In the genomic region with DNA sequence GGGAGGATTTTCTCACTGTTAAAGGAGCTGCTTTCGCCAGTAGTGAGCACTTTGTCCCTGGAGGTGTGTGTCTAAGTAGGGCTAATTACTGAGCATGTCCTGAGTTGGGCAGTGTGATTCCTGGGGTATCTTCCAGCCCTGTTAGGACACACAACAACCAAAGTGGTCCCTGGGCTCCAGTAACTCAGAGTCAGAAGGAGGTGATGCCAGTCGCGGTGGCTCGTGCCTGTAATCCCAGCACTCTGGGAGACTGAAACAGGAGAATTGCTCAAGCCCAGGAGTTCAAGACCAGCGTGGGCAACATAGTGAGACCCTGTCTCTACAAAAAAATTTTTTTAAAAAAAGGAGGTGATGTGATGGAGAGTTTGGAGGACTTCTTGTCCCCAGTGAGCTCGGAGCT, we compare ENCODE assay signal across 22 cellular contexts. TPM values are rescaled to one million over a fixed set of nuclear protein-coding genes. Genes with fewer than 3 reads are reported as not detected.
DNase-seq lines count a peak whose midpoint lies in the region; ATAC-seq, FAIRE-seq and TF ChIP-seq lines count a peak whose summit lies in the region.
"Had no signal": no experiment of that assay in that cellular context is flagged by ENCODE, and none has a peak within 500 bp of the region (broad histone marks: within the 10 kb centered on the region; RNA-seq: fewer than 3 reads in every experiment).

No MANE protein-coding gene starts in this region.

- no peaks in the 10 kb centered on the region for H3K79me2 ChIP-seq in PC-3 (ENCODE audit: low read length)

- DNase-seq in activated T-cell treated with anti-CD3 and anti-CD28 coated beads, Interleukin-2, amount 50 U/mL, for 72 hours = no peak
- DNase-seq in activated T-cell treated with anti-CD3 and anti-CD28 coated beads, Interleukin-2, amount 50 U/mL, for 4 hours = no peak
- no peak for DNase-seq in CD8-positive, alpha-beta T cell
- peak; percentile 64 for DNase-seq in coronary artery (ENCODE audit: low spot score)
- peak; percentile 26 for DNase-seq in sigmoid colon
- DNase-seq in H54 (ENCODE audit: insufficient read length, low spot score) = no peak
- no peak for DNase-seq in glomerular visceral epithelial cell (ENCODE audit: extremely low spot score)
- DNase-seq in PC-3 = no peak
- DNase-seq: COR-L47, GDM1, NCI-H1436, NCI-H1930, NCI-H345, NCI-H524 treated with DMSO at 0.1 percent for 48 hours, PC-9 had no signal

- H3K9me3 Mint-ChIP-seq in activated T-cell treated with anti-CD3 and anti-CD28 coated beads, Interleukin-2, amount 50 U/mL, for 72 hours = no peaks in the 10 kb centered on the region
- no peaks in the 10 kb centered on the region for H3K9me3 Mint-ChIP-seq in activated T-cell treated with anti-CD3 and anti-CD28 coated beads, Interleukin-2, amount 50 U/mL, for 4 hours
- no peaks in the 10 kb centered on the region for H3K9me3 Mint-ChIP-seq in CD8-positive, alpha-beta T cell

- peaks cover 20% of the 10 kb centered on the region for H3K36me3 ChIP-seq in CD8-positive, alpha-beta T cell (ENCODE audit: insufficient read depth, low read length)
- peaks cover 28 to 62% (median 38%) of the 10 kb centered on the region in 4 donors for H3K36me3 ChIP-seq in sigmoid colon
- H3K36me3 ChIP-seq in PC-3 (ENCODE audit: low read depth, low read length) = no peaks in the 10 kb centered on the region

- H4K20me1 ChIP-seq in PC-3 (ENCODE audit: low read length) = no peaks in the 10 kb centered on the region

- H3K4me1 ChIP-seq in CD8-positive, alpha-beta T cell (ENCODE audit: insufficient read depth, low read length) = no peaks in the 10 kb centered on the region
- H3K4me1 ChIP-seq in sigmoid colon (peaks cover 0 to 32% (median 26%) of the 10 kb centered on the region in 4 donors), PC-3 (ENCODE audit: insufficient read depth, low read length) (no peaks in the 10 kb centered on the region)
- H3K4me1 ChIP-seq: HAP-1 had no signal

- peaks cover 2 to 3% of the 10 kb centered on the region in 2 donors for H3K36me3 Mint-ChIP-seq in activated T-cell treated with anti-CD3 and anti-CD28 coated beads, Interleukin-2, amount 50 U/mL, for 72 hours (ENCODE audit: insufficient read depth in 2 of 2)
- H3K36me3 Mint-ChIP-seq in activated T-cell treated with anti-CD3 and anti-CD28 coated beads, Interleukin-2, amount 50 U/mL, for 4 hours (ENCODE audit: insufficient read depth) = peaks cover 27% of the 10 kb centered on the region
- H3K36me3 Mint-ChIP-seq in CD8-positive, alpha-beta T cell = peaks cover 74% of the 10 kb centered on the region

- no peaks in the 10 kb centered on the region for H3K27me3 ChIP-seq in CD8-positive, alpha-beta T cell (ENCODE audit: insufficient read depth, low read length)
- H3K27me3 ChIP-seq in sigmoid colon (no peaks in the 10 kb centered on the region), PC-3 (ENCODE audit: low read length) (no peaks in the 10 kb centered on the region)
- H3K27me3 ChIP-seq: BLaER1 treated with 17β-estradiol and CSF1 and Interleukin-3, amounts not matched to agents 10 nM and 100 nM had no signal

- no peaks in the 10 kb centered on the region for H3K9me3 ChIP-seq in CD8-positive, alpha-beta T cell (ENCODE audit: low read length)
- H3K9me3 ChIP-seq in sigmoid colon (no peaks in the 10 kb centered on the region), PC-3 (ENCODE audit: low read length) (no peaks in the 10 kb centered on the region)
- H3K9me3 ChIP-seq: BLaER1 treated with 17β-estradiol and CSF1 and Interleukin-3, amounts not matched to agents 10 nM and 100 nM; HAP-1 had no signal

- BruUV-seq in PC-3 (replicated peaks; lab: Mats Ljungman, UMichigan) = no TSS peak

- H3K27ac ChIP-seq in CD8-positive, alpha-beta T cell (ENCODE audit: low read depth, low read length) = no peak overlapping the region
- H3K27ac ChIP-seq in coronary artery (no peak overlapping the region), sigmoid colon (no peak overlapping the region), PC-3 (ENCODE audit: low read length) (no peak overlapping the region)
- H3K27ac ChIP-seq: KMS-11, PC-9, RWPE1 had no signal

- H3K4me2 ChIP-seq in PC-3 (ENCODE audit: low read length) = no peak overlapping the region
- H3K4me2 ChIP-seq: KMS-11, PC-9 had no signal

- TF ChIP-seq CTCF in CD8-positive, alpha-beta T cell (IDR thresholded peaks at IDR 0.05) = no peak
- TF ChIP-seq CTCF in coronary artery (IDR thresholded peaks at IDR 0.05) (no peak), sigmoid colon (IDR thresholded peaks at IDR 0.05) (no peak), PC-3 (conservative IDR thresholded peaks at IDR 0.05; ENCODE audit: low read depth, low read length) (no peak)

- no peaks in the 10 kb centered on the region for H3K27me3 Mint-ChIP-seq in activated T-cell treated with anti-CD3 and anti-CD28 coated beads, Interleukin-2, amount 50 U/mL, for 72 hours (ENCODE audit: low read depth)
- no peaks in the 10 kb centered on the region for H3K27me3 Mint-ChIP-seq in activated T-cell treated with anti-CD3 and anti-CD28 coated beads, Interleukin-2, amount 50 U/mL, for 4 hours (ENCODE audit: low read depth)
- no peaks in the 10 kb centered on the region for H3K27me3 Mint-ChIP-seq in CD8-positive, alpha-beta T cell (ENCODE audit: low read depth)

- intact Hi-C loops in CD8-positive, alpha-beta T cell (cut with DNase I, micrococcal nuclease) = loop anchor here in 1 of 2 experiments (5.0 kb wide), 1 partner anchor 60 kb away; no protein-coding TSS in a partner anchor
- intact Hi-C loops in sigmoid colon (cut with DNase I) = no loop called here
- intact Hi-C loops in PC-3 (cut with micrococcal nuclease) = no loop called here

- ATAC-seq in activated T-cell treated with anti-CD3 and anti-CD28 coated beads, Interleukin-2, amount 50 U/mL, for 72 hours (replicated peaks in 1 of 2) = no peak
- no peak for ATAC-seq in activated T-cell treated with anti-CD3 and anti-CD28 coated beads, Interleukin-2, amount 50 U/mL, for 4 hours
- ATAC-seq in CD8-positive, alpha-beta T cell = no peak
- ATAC-seq in PC-3 = no peak

- H3K27ac Mint-ChIP-seq in activated T-cell treated with anti-CD3 and anti-CD28 coated beads, Interleukin-2, amount 50 U/mL, for 72 hours = peak overlapping the region; percentile 13
- H3K27ac Mint-ChIP-seq in CD8-positive, alpha-beta T cell = peak overlapping the region; percentile 11

- WGBS in sigmoid colon, 2 donors = 96 to 98% methylated on average over 6 of the region's 6 CpGs

- H3K4me3 Mint-ChIP-seq in activated T-cell treated with anti-CD3 and anti-CD28 coated beads, Interleukin-2, amount 50 U/mL, for 72 hours = no peak overlapping the region
- H3K4me3 Mint-ChIP-seq in activated T-cell treated with anti-CD3 and anti-CD28 coated beads, Interleukin-2, amount 50 U/mL, for 4 hours = no peak overlapping the region
- H3K4me3 Mint-ChIP-seq in CD8-positive, alpha-beta T cell = no peak overlapping the region

- no peak overlapping the region for H3K9ac ChIP-seq in PC-3 (ENCODE audit: low read length)
- H3K9ac ChIP-seq: KMS-11 had no signal

- H3K9me2 ChIP-seq in PC-3 (replicated peaks; ENCODE audit: low read length) = no peaks in the 10 kb centered on the region

- no peak for TF ChIP-seq EP300 in sigmoid colon (IDR thresholded peaks at IDR 0.05)

- no peak for TF ChIP-seq POLR2A in sigmoid colon (IDR thresholded peaks at IDR 0.05)
- no peak for TF ChIP-seq POLR2A in H54 (IDR thresholded peaks at IDR 0.05; ENCODE audit: low read depth, low read length)

- no peak overlapping the region for H2AFZ ChIP-seq in PC-3 (ENCODE audit: low read length)
- H2AFZ ChIP-seq: PC-9 had no signal

- no peak for FAIRE-seq in H54 (lab: Jason Lieb, UNC)

- H3K4me3 ChIP-seq in CD8-positive, alpha-beta T cell (ENCODE audit: low read depth, low read length) = no peak overlapping the region
- no peak overlapping the region for H3K4me3 ChIP-seq in coronary artery
- no peak overlapping the region for H3K4me3 ChIP-seq in sigmoid colon
- H3K4me3 ChIP-seq in PC-3 (ENCODE audit: low read length) = no peak overlapping the region
- H3K4me3 ChIP-seq: BLaER1 treated with 17β-estradiol and CSF1 and Interleukin-3, amounts not matched to agents 10 nM and 100 nM; HAP-1; PC-9 had no signal

- no peaks in the 10 kb centered on the region for H3F3A ChIP-seq in PC-3 (ENCODE audit: low read length, unreplicated experiment)

- POLR2A ChIA-PET in CD8-positive, alpha-beta T cell (lab: Charles Lee) = no interaction called here
- POLR2A ChIA-PET in PC-3 (lab: Charles Lee; ENCODE audit: unreplicated experiment) = no interaction called here

- H3K4me1 Mint-ChIP-seq in activated T-cell treated with anti-CD3 and anti-CD28 coated beads, Interleukin-2, amount 50 U/mL, for 72 hours (ENCODE audit: low read depth) = no peaks in the 10 kb centered on the region
- H3K4me1 Mint-ChIP-seq in activated T-cell treated with anti-CD3 and anti-CD28 coated beads, Interleukin-2, amount 50 U/mL, for 4 hours (ENCODE audit: low read depth) = no peaks in the 10 kb centered on the region
- H3K4me1 Mint-ChIP-seq in CD8-positive, alpha-beta T cell (ENCODE audit: low read depth) = no peaks in the 10 kb centered on the region

- CTCF ChIA-PET in CD8-positive, alpha-beta T cell (lab: Charles Lee) = no interaction called here
- CTCF ChIA-PET in PC-3 (lab: Charles Lee) = interaction anchor here (1.0 kb wide), 1 partner anchor 16 kb away, joined by 6 read pairs; no protein-coding TSS in a partner anchor

RNA-seq across cellular contexts. Expression of a gene that starts 37.5 kb away (rescaled TPM):
- 10 to 100 TPM; 70.9 to 71.6 TPM for total RNA-seq in activated T-cell treated with anti-CD3 and anti-CD28 coated beads, Interleukin-2, amount 50 U/mL, for 72 hours
- total RNA-seq in activated T-cell treated with anti-CD3 and anti-CD28 coated beads, Interleukin-2, amount 50 U/mL, for 4 hours = 10 to 100 TPM; 34.9 to 39.1 (median 34.9) TPM
- total RNA-seq in CD8-positive, alpha-beta T cell = 10 to 100 TPM; 29.2 to 29.6 TPM
- total RNA-seq in sigmoid colon (100 to 1,000 TPM in 1 of 4 donors, 10 to 100 TPM in 3; 43.3 to 129 (median 60.0) TPM), PC-3 (2014; rRNA removed) (18.7 and 41.0 TPM in 2 replicates)
- 10 to 100 TPM in 1 of 3 donors, 1 to 10 TPM in 2; 9.6 to 36.4 (median 9.7) TPM for polyA plus RNA-seq in sigmoid colon

RNA-seq across cellular contexts. Expression of a gene that starts 40.0 kb away (rescaled TPM):
- 10 to 100 TPM in 1 of 2 donors, 1 to 10 TPM in 1; 7.2 to 15.1 TPM for total RNA-seq in activated T-cell treated with anti-CD3 and anti-CD28 coated beads, Interleukin-2, amount 50 U/mL, for 72 hours
- total RNA-seq in activated T-cell treated with anti-CD3 and anti-CD28 coated beads, Interleukin-2, amount 50 U/mL, for 4 hours = 10 to 100 TPM; 14.6 to 17.9 (median 16.4) TPM
- 1 to 10 TPM; 2.5 to 4.8 TPM for total RNA-seq in CD8-positive, alpha-beta T cell
- total RNA-seq in sigmoid colon (10 to 100 TPM in 3 of 4 donors, 1 to 10 TPM in 1; 10.0 to 17.8 (median 13.8) TPM), PC-3 (2014; rRNA removed) (10.1 and 12.0 TPM in 2 replicates)
- 10 to 100 TPM in 1 of 3 donors, 1 to 10 TPM in 2; 3.5 to 18.5 (median 4.2) TPM for polyA plus RNA-seq in sigmoid colon

RNA-seq across cellular contexts. Expression of a gene that starts 50.3 kb away (rescaled TPM):
- total RNA-seq in activated T-cell treated with anti-CD3 and anti-CD28 coated beads, Interleukin-2, amount 50 U/mL, for 72 hours = under 1 TPM; 0.46 to 0.53 TPM
- total RNA-seq in activated T-cell treated with anti-CD3 and anti-CD28 coated beads, Interleukin-2, amount 50 U/mL, for 4 hours = not detected
- not detected for total RNA-seq in CD8-positive, alpha-beta T cell
- not detected for total RNA-seq in sigmoid colon
- not detected for polyA plus RNA-seq in sigmoid colon
- total RNA-seq in PC-3 (2014; rRNA removed) = not detected in 2 replicates
- total RNA-seq: A673, Daoy, HT1080, PC-9 had no signal

Comparison
In these comparisons a context has a peak if more than half of its experiments do, and no peak if none do; other contexts are left out.
1. DNase-seq: peak in coronary artery (single experiment) and sigmoid colon (single experiment); none in activated T-cell treated with anti-CD3 and anti-CD28 coated beads, Interleukin-2, amount 50 U/mL, for 72 hours (0 of 2), activated T-cell treated with anti-CD3 and anti-CD28 coated beads, Interleukin-2, amount 50 U/mL, for 4 hours (single experiment), CD8-positive, alpha-beta T cell (0 of 7), H54 (single experiment), glomerular visceral epithelial cell (single experiment) and PC-3 (single experiment).